Comparison of ENCODE assay signal across 1 cellular context in the genomic region with DNA sequence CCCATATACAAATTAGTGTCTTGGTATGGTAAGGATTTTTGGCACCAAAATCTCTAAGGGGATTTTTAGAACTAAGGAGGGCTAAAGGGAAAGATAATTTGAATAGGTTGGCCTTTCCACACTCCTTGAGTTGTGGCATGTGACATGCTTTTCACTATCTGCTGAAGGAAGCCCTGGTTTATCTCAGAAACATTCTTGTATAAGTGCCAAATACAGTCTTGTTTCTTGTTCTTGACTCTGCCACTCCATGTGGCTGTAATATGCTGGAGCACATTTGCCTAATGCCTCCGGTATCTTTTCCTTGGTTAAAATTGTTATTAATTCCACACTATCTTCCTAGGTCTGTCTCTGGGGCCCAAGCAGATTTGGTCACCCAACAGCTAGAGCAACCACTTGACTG.
TF ChIP-seq lines count a peak whose summit lies in the region.

No MANE protein-coding gene starts in this region.

TF ChIP-seq in endothelial cell of umbilical vein, 7 proteins besides CTCF, POLR2A, EP300 and RAD21 (continued from another document):
- TF ChIP-seq JUN (IDR thresholded peaks at IDR 0.05; ENCODE audit: borderline replicate concordance, insufficient read depth, insufficient read length, low read depth) (no peak), GATA2 (IDR thresholded peaks at IDR 0.05; ENCODE audit: insufficient read depth, insufficient read length, low read depth, low read length) (no peak)
- TF ChIP-seq, protein P1, sequence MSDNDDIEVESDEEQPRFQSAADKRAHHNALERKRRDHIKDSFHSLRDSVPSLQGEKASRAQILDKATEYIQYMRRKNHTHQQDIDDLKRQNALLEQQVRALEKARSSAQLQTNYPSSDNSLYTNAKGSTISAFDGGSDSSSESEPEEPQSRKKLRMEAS (IDR thresholded peaks at IDR 0.05; ENCODE audit: insufficient read depth, insufficient read length), result no peak
